ENCODE assay signal across 10 cellular contexts in genomic region chr5:75037106-75037505, GRCh38. TPM values are rescaled to one million over a fixed set of nuclear protein-coding genes. Genes with fewer than 3 reads are reported as not detected.
A peak's percentile ranks its signal among the peaks of the same experiment; 100 is the strongest.
DNase-seq lines count a peak whose midpoint lies in the region; ATAC-seq, FAIRE-seq and TF ChIP-seq lines count a peak whose summit lies in the region.
"Had no signal": no experiment of that assay in that cellular context is flagged by ENCODE, and none has a peak within 500 bp of the region (broad histone marks: within the 10 kb centered on the region; RNA-seq: fewer than 3 reads in every experiment).

No MANE protein-coding gene starts in this region.

- in situ Hi-C loops in K562 (cut with MboI), result no loop called here

- no peak for FAIRE-seq in K562 (lab: Jason Lieb, UNC)
- FAIRE-seq: GM18507 had no signal

- intact Hi-C loops in K562 (cut with micrococcal nuclease), result no loop called here

- no TSS peak for BruUV-seq in K562 (replicated peaks; lab: Mats Ljungman, UMichigan)

- no peaks in the 10 kb centered on the region for H3K9me1 ChIP-seq in K562 (ENCODE audit: control insufficient read depth, insufficient read depth, low read length)

- no peak overlapping the region for H3K9ac ChIP-seq in K562 (ENCODE audit: insufficient read depth in 1 of 2, low read depth in 2 of 2, low read length in 2 of 2)

- H3K79me2 ChIP-seq in K562 (ENCODE audit: control insufficient read depth, insufficient read depth, low read length), result no peaks in the 10 kb centered on the region

- no peak for TF ChIP-seq POLR2A in K562 (conservative IDR thresholded peaks at IDR 0.05)

- H4K20me1 ChIP-seq in K562 (replicated peaks; ENCODE audit: control insufficient read depth, insufficient read depth, low read length), result no peaks in the 10 kb centered on the region

- CTCF ChIA-PET in K562 (lab: Yijun Ruan, JAX; ENCODE audit: low intra/inter-chr PET ratio), result no interaction called here

- TF ChIP-seq CTCF in K562 (IDR thresholded peaks at IDR 0.05 in 2 of 3, conservative IDR thresholded peaks at IDR 0.05 in 1 of 3; ENCODE audit: insufficient read depth in 2 of 3, low read depth in 1 of 3, low read length in 3 of 3), result no peak

- ATAC-seq in K562 (no peak), HG03469 (IDR thresholded peaks at IDR 0.05; ENCODE audit: unreplicated experiment) (no peak), HG03342 (IDR thresholded peaks at IDR 0.05; ENCODE audit: unreplicated experiment) (no peak)

- H3K9me3 ChIP-seq in K562 (replicated peaks; ENCODE audit: control insufficient read depth, insufficient read depth, low read depth, low read length), result no peaks in the 10 kb centered on the region

- H3K4me2 ChIP-seq in K562 (ENCODE audit: insufficient read depth, low read length), result no peak overlapping the region

- no peak for TF ChIP-seq RAD21 in K562 (CRISPR knock-in tag; conservative IDR thresholded peaks at IDR 0.05 in 1 of 2, IDR thresholded peaks at IDR 0.05 in 1 of 2)

- no peak overlapping the region for H3K4me3 ChIP-seq in K562

- POLR2A ChIA-PET in K562 (lab: Yijun Ruan, JAX), result interaction anchor here (1.0 kb wide), 1 partner anchor 10 kb away, joined by 4 read pairs; no protein-coding TSS in a partner anchor

- no peaks in the 10 kb centered on the region for H3K4me1 ChIP-seq in K562 (replicated peaks in 1 of 2; ENCODE audit: control insufficient read depth in 2 of 2, insufficient read depth in 2 of 2, low read length in 2 of 2)

- H2AFZ ChIP-seq in K562 (ENCODE audit: low read depth, low read length), result no peak overlapping the region

- no peak overlapping the region for H3K27ac ChIP-seq in K562 (ENCODE audit: extremely low read depth, low read depth, low read length)

- WGBS in K562 (ENCODE audit: insufficient coverage, low coverage, missing lambda C conversion rate), result 0% methylated on average over 4 of the region's 4 CpGs

- H3K36me3 ChIP-seq in K562 (ENCODE audit: control insufficient read depth, insufficient read depth, low read length), result no peaks in the 10 kb centered on the region

- peaks cover 0 to 20% of the 10 kb centered on the region in 2 experiments; a peak in 4 of 5 replicates for H3K27me3 ChIP-seq in K562 (ENCODE audit: control insufficient read depth in 2 of 2, insufficient read depth in 2 of 2, low read length in 2 of 2)

- no peak for TF ChIP-seq EP300 in K562 (IDR thresholded peaks at IDR 0.05; ENCODE audit: low read length)

- DNase-seq in AG20443 (ENCODE audit: low spot score), result peak; percentile 80
- DNase-seq in HK-2 (ENCODE audit: unreplicated experiment), result peak; percentile 56
- peak in 1 of 4 experiments; percentile 14 for DNase-seq in K562 (ENCODE audit: extremely low read depth in 1 of 4, low spot score in 3 of 4)
- DNase-seq in mucosa of gallbladder (ENCODE audit: low spot score), result peak; percentile 87
- DNase-seq in DMS79 treated with DMSO at 0.1 percent for 48 hours (lab: John Stamatoyannopoulos, UW), result no peak
- DNase-seq in DMS153 treated with DMSO at 0.1 percent for 48 hours (lab: John Stamatoyannopoulos, UW; ENCODE audit: unreplicated experiment), result no peak
- DNase-seq: NCI-H1092 treated with DMSO at 0.1 percent for 48 hours had no signal

TF ChIP-seq in K562, 482 proteins besides CTCF, POLR2A, EP300 and RAD21:
- no peak for TF ChIP-seq ZNF41 (CRISPR knock-in tag; conservative IDR thresholded peaks at IDR 0.05)
- TF ChIP-seq EGR1 (conservative IDR thresholded peaks at IDR 0.05), result peak; percentile 25; the same call in 1 of the 2 replicates

RNA-seq across cellular contexts. Expression of gene GCNT4, which starts 15.3 kb away (rescaled TPM):
- not detected in 2 replicates for total RNA-seq in K562 (2011; cell fraction: chromatin; rRNA removed; ENCODE audit: low replicate concordance)
- not detected in 2 replicates for total RNA-seq in K562 (2011; cell fraction: nucleolus; rRNA removed)
- not detected in 2 replicates for total RNA-seq in K562 (2011; cell fraction: nucleoplasm; rRNA removed)
- total RNA-seq in K562 (2014; rRNA removed) (not detected in 2 replicates), K562 (2014; rRNA removed; fragmentation: Illumina TruSeq; extraction: Trizol) (not detected in 2 replicates), K562 (2015; rRNA removed; fragmentation: Illumina TruSeq; extraction: Trizol) (not detected in 2 replicates), K562 (2021) (0.02 TPM in 1 of 2 replicates, not detected in the other), mucosa of gallbladder (36.2 TPM)
- polyA plus RNA-seq in K562 (2011; rRNA removed) (not detected in 2 replicates), K562 (2014; fragmentation: Illumina TruSeq; extraction: Trizol) (not detected in 2 replicates), K562 (2014; fragmentation: Nextera tagmentation; extraction: Ambion mirVana) (under 1 TPM in 1 of 2 experiments, not detected in 1; 0.01 TPM), K562 (2014; rRNA removed) (not detected in 2 replicates)
- not detected in 2 replicates for polyA plus RNA-seq in K562 (2011; cell fraction: cytosol; rRNA removed)
- not detected in 2 replicates for polyA plus RNA-seq in K562 (2011; cell fraction: nucleus; rRNA removed)
- not detected in 2 replicates for polyA plus RNA-seq in K562 (2012)
- not detected in 2 replicates for polyA minus RNA-seq in K562 (2011; rRNA and poly(A)+ RNA removed)
- not detected in 2 replicates for polyA minus RNA-seq in K562 (2011; cell fraction: cytosol; rRNA and poly(A)+ RNA removed)
- polyA minus RNA-seq in K562 (2011; cell fraction: nucleus; rRNA and poly(A)+ RNA removed), result not detected in 2 replicates

Comparison
In these comparisons a context has a peak if more than half of its experiments do, and no peak if none do; other contexts are left out.
1. DNase-seq: peak in AG20443 (single experiment), HK-2 (single experiment) and mucosa of gallbladder (single experiment); none in DMS79 treated with DMSO at 0.1 percent for 48 hours (single experiment) and DMS153 treated with DMSO at 0.1 percent for 48 hours (single experiment).
2. RNA of gene GCNT4, which starts 15.3 kb away (total RNA-seq): 36.2 TPM in mucosa of gallbladder (single experiment); 0.02 TPM in K562; every median in the first group is over 10 times any median in the second.